ENCODE assay signal across 8 cellular contexts in the genomic region with DNA sequence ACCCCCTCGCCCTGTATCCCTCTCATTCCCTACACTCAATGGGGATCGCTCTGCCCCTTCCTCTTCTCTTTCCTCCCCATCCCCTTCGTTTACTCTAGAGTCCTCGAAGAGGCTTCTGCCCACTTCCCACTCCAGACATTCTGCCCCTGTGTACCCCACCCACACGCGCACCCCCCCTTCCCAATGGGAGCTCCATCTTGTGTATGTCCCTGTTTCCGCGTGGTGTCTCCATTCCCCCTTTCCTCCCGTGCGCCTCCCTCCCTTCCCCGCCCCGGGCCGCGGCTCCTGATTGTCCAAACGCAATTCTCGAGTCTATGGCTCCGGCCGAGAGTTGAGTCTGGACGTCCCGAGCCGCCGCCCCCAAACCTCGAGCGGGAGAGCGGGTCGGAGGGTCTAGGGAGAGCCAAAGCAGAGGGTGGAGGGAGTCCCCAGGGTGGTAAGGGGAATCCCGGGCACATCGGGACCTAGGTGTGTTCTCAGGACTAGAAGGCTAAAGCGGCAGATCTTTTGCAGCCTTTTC. TPM values are rescaled to one million over a fixed set of nuclear protein-coding genes. Genes with fewer than 3 reads are reported as not detected.
DNase-seq lines count a peak whose midpoint lies in the region; ATAC-seq and TF ChIP-seq lines count a peak whose summit lies in the region.

No MANE protein-coding gene starts in this region.

- CTCF ChIA-PET in Panc1 (lab: Charles Lee) = no interaction called here

- DNase-seq in NCI-H82 (lab: John Stamatoyannopoulos, UW) (peak; percentile 66), NCI-H82 treated with DMSO at 0.1 percent for 48 hours (lab: John Stamatoyannopoulos, UW; ENCODE audit: unreplicated experiment) (no peak), Panc1 (ENCODE audit: low read depth, low spot score) (no peak), lung (ENCODE audit: low spot score) (peak; percentile 54), transverse colon (peak; percentile 65), NCI-H2107 treated with DMSO at 0.1 percent for 48 hours (lab: John Stamatoyannopoulos, UW; ENCODE audit: unreplicated experiment) (no peak)

- TF ChIP-seq CTCF in Panc1 (IDR thresholded peaks at IDR 0.05) (no peak), lung (IDR thresholded peaks at IDR 0.05; ENCODE audit: control extremely low read depth, extremely low read depth) (no peak), transverse colon (IDR thresholded peaks at IDR 0.05) (no peak)

- H3K9me3 ChIP-seq in Panc1 (ENCODE audit: control insufficient read depth, insufficient read depth, low read depth, low read length) (no peaks in the 10 kb centered on the region), duodenal mucosa (ENCODE audit: control insufficient read depth in 1 of 2, low read length in 2 of 2) (no peaks in the 10 kb centered on the region), lung (ENCODE audit: control insufficient read depth in 2 of 2, insufficient read depth in 1 of 2, low read length in 1 of 2) (no peaks in the 10 kb centered on the region), transverse colon (no peaks in the 10 kb centered on the region)

- no peak for TF ChIP-seq POLR2A in transverse colon (IDR thresholded peaks at IDR 0.05)

- H3K36me3 ChIP-seq in Panc1 (ENCODE audit: control insufficient read depth, insufficient read depth, low read length) = peaks cover 4% of the 10 kb centered on the region
- H3K36me3 ChIP-seq in duodenal mucosa (ENCODE audit: control insufficient read depth in 1 of 2, insufficient read depth in 2 of 2, low read length in 2 of 2) = peaks cover 14 to 24% of the 10 kb centered on the region in 2 donors
- peaks cover 0 to 24% of the 10 kb centered on the region in 2 donors for H3K36me3 ChIP-seq in lung (ENCODE audit: control insufficient read depth in 2 of 2, insufficient read depth in 2 of 2, low read length in 2 of 2)
- peaks cover 0 to 17% (median 1%) of the 10 kb centered on the region in 4 donors for H3K36me3 ChIP-seq in transverse colon

- BruUV-seq in Panc1 (replicated peaks; lab: Mats Ljungman, UMichigan) = TSS peak; percentile 98

- no peak for TF ChIP-seq EP300 in transverse colon (IDR thresholded peaks at IDR 0.05; ENCODE audit: low read depth)

- H3K27ac ChIP-seq in Panc1 (ENCODE audit: low read length) (peak overlapping the region; percentile 95), duodenal mucosa (ENCODE audit: low read depth, low read length) (peak overlapping the region; percentile 74), lung (ENCODE audit: low read depth in 1 of 2, low read length in 1 of 2) (peak overlapping the region; percentile 89 to 92), transverse colon (peak overlapping the region; percentile 92 to 98 (median 94))

- in situ Hi-C loops in Panc1 (cut with HindIII; ENCODE audit: low pct_unique_long_range_greater_than_20kb, low sequenced_read_pairs) = no loop called here
- in situ Hi-C loops in transverse colon (cut with MboI; ENCODE audit: low pct_ligation_motif_present in 1 of 4, low pct_unique_long_range_greater_than_20kb in 1 of 4, low sequenced_read_pairs in 3 of 4) = no loop called here

- POLR2A ChIA-PET in Panc1 (lab: Charles Lee) = interaction anchor here (0.6 kb wide), 1 partner anchor 236 kb away, joined by 6 read pairs; no protein-coding TSS in a partner anchor

- intact Hi-C loops in Panc1 (cut with micrococcal nuclease; ENCODE audit: unreplicated experiment) = no loop called here
- intact Hi-C loops in transverse colon (cut with DNase I; ENCODE audit: low total_unique reads) = no loop called here

- H3K4me1 ChIP-seq in Panc1 (ENCODE audit: control insufficient read depth, insufficient read depth, low read length) (peaks cover 41% of the 10 kb centered on the region), duodenal mucosa (ENCODE audit: control insufficient read depth in 1 of 2, insufficient read depth in 2 of 2, low read length in 2 of 2) (peaks cover 32 to 35% of the 10 kb centered on the region in 2 donors), lung (ENCODE audit: control insufficient read depth in 2 of 2, insufficient read depth in 2 of 2, low read length in 2 of 2) (peaks cover under 1 to 13% of the 10 kb centered on the region in 2 donors), transverse colon (peaks cover 9 to 45% (median 30%) of the 10 kb centered on the region in 4 donors)

- 1 to 2% methylated on average over 27 to 29 of the region's 29 CpGs for WGBS in lung, 2 donors
- 0 to 1% methylated on average over 2 to 29 of the region's 29 CpGs for WGBS in transverse colon (ENCODE audit: low coverage in 1 of 2), 2 donors

- H3K4me3 ChIP-seq in Panc1 (ENCODE audit: low read depth in 2 of 2, low read length in 2 of 2) = peak overlapping the region; percentile 84 to 92
- peak overlapping the region; percentile 77 to 88 for H3K4me3 ChIP-seq in duodenal mucosa (ENCODE audit: low read depth in 1 of 2, low read length in 2 of 2)
- peak overlapping the region; percentile 60 for H3K4me3 ChIP-seq in lung
- peak overlapping the region; percentile 79 to 94 (median 85) for H3K4me3 ChIP-seq in transverse colon

- no peaks in the 10 kb centered on the region for H3K27me3 ChIP-seq in Panc1 (ENCODE audit: control insufficient read depth, insufficient read depth, low read length)
- H3K27me3 ChIP-seq in duodenal mucosa (ENCODE audit: control insufficient read depth in 1 of 2, insufficient read depth in 2 of 2, low read length in 2 of 2) = peaks cover 0 to 2% of the 10 kb centered on the region in 2 donors
- H3K27me3 ChIP-seq in lung (ENCODE audit: control insufficient read depth, insufficient read depth) = no peaks in the 10 kb centered on the region
- H3K27me3 ChIP-seq in transverse colon = peaks cover 2% of the 10 kb centered on the region

- ATAC-seq in Panc1 (peak; percentile 11; the same call in 1 of the 2 replicates), lung (ENCODE audit: insufficient read depth, low FRiP score) (no peak), GM18870 (IDR thresholded peaks at IDR 0.05; ENCODE audit: unreplicated experiment) (no peak)

- H3K9ac ChIP-seq in duodenal mucosa (ENCODE audit: low read depth in 1 of 2, low read length in 2 of 2) = peak overlapping the region; percentile 92 to 96

RNA-seq across cellular contexts. Expression of gene RING1, which starts 0.7 kb away (rescaled TPM):
- total RNA-seq in Panc1 (2021; ENCODE audit: unreplicated experiment) (33.7 TPM), lung (10 to 100 TPM; 30.0 to 46.6 TPM), transverse colon (10 to 100 TPM; 10.8 to 29.9 (median 19.9) TPM)
- polyA plus RNA-seq in Panc1 (2012; ENCODE audit: insufficient read length) = 63.5 TPM
- 10 to 100 TPM; 34.2 to 43.6 TPM for polyA plus RNA-seq in lung

RNA-seq across cellular contexts. Expression of gene HSD17B8, which starts 3.2 kb away (rescaled TPM):
- total RNA-seq in Panc1 (2021; ENCODE audit: unreplicated experiment) = 7.4 TPM
- 8.9 TPM for polyA plus RNA-seq in Panc1 (2012; ENCODE audit: insufficient read length)
- 10 to 100 TPM; 19.0 to 22.7 TPM for total RNA-seq in lung
- 10 to 100 TPM; 19.6 to 19.7 TPM for polyA plus RNA-seq in lung
- total RNA-seq in transverse colon = 10 to 100 TPM; 34.3 to 65.7 (median 43.1) TPM

RNA-seq across cellular contexts. Expression of gene SLC39A7, which starts 7.0 kb away (rescaled TPM):
- total RNA-seq in Panc1 (2021; ENCODE audit: unreplicated experiment) (135 TPM), lung (100 to 1,000 TPM in 1 of 2 donors, 10 to 100 TPM in 1; 53.6 to 137 TPM), transverse colon (10 to 100 TPM; 38.2 to 99.9 (median 60.5) TPM)
- 155 TPM for polyA plus RNA-seq in Panc1 (2012; ENCODE audit: insufficient read length)
- polyA plus RNA-seq in lung = 100 to 1,000 TPM in 1 of 2 donors, 10 to 100 TPM in 1; 63.4 to 164 TPM

RNA-seq across cellular contexts. Expression of gene RXRB, which starts 7.2 kb away (rescaled TPM):
- total RNA-seq in Panc1 (2021; ENCODE audit: unreplicated experiment) (27.4 TPM), lung (10 to 100 TPM; 27.4 to 38.7 TPM), transverse colon (10 to 100 TPM; 26.9 to 31.9 (median 29.4) TPM)
- 28.5 TPM for polyA plus RNA-seq in Panc1 (2012; ENCODE audit: insufficient read length)
- 10 to 100 TPM; 28.6 to 33.6 TPM for polyA plus RNA-seq in lung

RNA-seq across cellular contexts. Expression of gene COL11A2, which starts 15.4 kb away (rescaled TPM):
- total RNA-seq in Panc1 (2021; ENCODE audit: unreplicated experiment) = 0.57 TPM
- 0.94 TPM for polyA plus RNA-seq in Panc1 (2012; ENCODE audit: insufficient read length)
- 1 to 10 TPM in 1 of 2 donors, under 1 TPM in 1; 0.77 to 2.4 TPM for total RNA-seq in lung
- polyA plus RNA-seq in lung = 1 to 10 TPM in 1 of 2 donors, under 1 TPM in 1; 0.32 to 1.0 TPM
- under 1 TPM in 3 of 4 donors, not detected in 1; 0.14 to 0.79 (median 0.75) TPM for total RNA-seq in transverse colon

Comparison
In these comparisons a context has a peak if more than half of its experiments do, and no peak if none do; other contexts are left out.
1. DNase-seq: peak in NCI-H82 (single experiment), lung (single experiment) and transverse colon (single experiment); none in NCI-H82 treated with DMSO at 0.1 percent for 48 hours (single experiment), Panc1 (single experiment) and NCI-H2107 treated with DMSO at 0.1 percent for 48 hours (single experiment).
2. Peak in every context shown above with its lines, with median percentiles within 50 percentile points of each other: H3K27ac ChIP-seq and H3K4me3 ChIP-seq.